ENCODE assay signal across 8 cellular contexts in genomic region chr10:119650692-119651513, GRCh38. TPM values are rescaled to one million over a fixed set of nuclear protein-coding genes. Genes with fewer than 3 reads are reported as not detected.
DNase-seq lines count a peak whose midpoint lies in the region; ATAC-seq, FAIRE-seq and TF ChIP-seq lines count a peak whose summit lies in the region.

Gene BAG3, plus strand, starts transcription at chr10:119651380. Its CDS starts 296 bp downstream, at chr10:119651676.

- CTCF ChIA-PET in Caco-2 (lab: Charles Lee) = interaction anchor here (1.0 to 1.7 kb wide), 3 partner anchors 37 to 45 kb away, joined by 3 to 6 read pairs (median 3); no protein-coding TSS in a partner anchor

- ATAC-seq in GM19468 (IDR thresholded peaks at IDR 0.05; ENCODE audit: extremely low read depth, unreplicated experiment) = peak; percentile 48
- ATAC-seq in stimulated activated naive CD8-positive, alpha-beta T cell treated with anti-CD3 and anti-CD28 coated beads, Interleukin-15, Interleukin-2, amounts not matched to agents 100 U/mL and 50 U/mL, for 24 hours = peak; percentile 73

- H3K4me3 ChIP-seq in Caco-2 (ENCODE audit: low read depth, low read length) = peak within 1 kb of the TSS; percentile 78
- H3K4me3 ChIP-seq in fibroblast of the aortic adventitia (ENCODE audit: low read depth, low read length) = peak within 1 kb of the TSS; percentile 91

- H3K36me3 Mint-ChIP-seq in Caco-2 (ENCODE audit: insufficient read depth, unreplicated experiment) = peaks cover 24% of the 10 kb centered on the region
- H3K36me3 Mint-ChIP-seq in nephron (ENCODE audit: low read depth) = peaks cover 6% of the 10 kb centered on the region

- H3K36me3 ChIP-seq in Caco-2 (ENCODE audit: control insufficient read depth, insufficient read depth, low read length) = 0 out of 2 replicates have a peak, but pooled peaks cover 3% of the 10 kb centered on the region

- H3K27ac Mint-ChIP-seq in Caco-2 (ENCODE audit: unreplicated experiment) (peak within 1 kb of the TSS; percentile 89), nephron (peak within 1 kb of the TSS; percentile 88 to 99 (median 98))

- H3K4me1 Mint-ChIP-seq in Caco-2 (ENCODE audit: low read depth, unreplicated experiment) (peaks cover 13% of the 10 kb centered on the region), nephron (peaks cover 40% of the 10 kb centered on the region)

- intact Hi-C loops in Caco-2 (cut with micrococcal nuclease; ENCODE audit: unreplicated experiment) = loop anchor here (2.0 kb wide), 1 partner anchor 76 kb away; the partner anchor contains the start of gene INPP5F

- TF ChIP-seq CTCF in Caco-2 (IDR thresholded peaks at IDR 0.05; ENCODE audit: insufficient read depth in 1 of 2, low read depth in 1 of 2, low read length in 1 of 2, severe bottlenecking in 1 of 2, unreplicated experiment in 1 of 2) (no peak), fibroblast of the aortic adventitia (IDR thresholded peaks at IDR 0.05; ENCODE audit: insufficient read depth, low read length) (no peak), nephron (IDR thresholded peaks at IDR 0.05; ENCODE audit: unreplicated experiment in 3 of 3) (no peak)

- TSS peak; percentile 96 for BruUV-seq in Caco-2 (replicated peaks; lab: Mats Ljungman, UMichigan)

- H3K27me3 Mint-ChIP-seq in Caco-2 (ENCODE audit: insufficient read depth, unreplicated experiment) = no peaks in the 10 kb centered on the region
- no peaks in the 10 kb centered on the region for H3K27me3 Mint-ChIP-seq in nephron (ENCODE audit: low read depth)

- H3K27me3 ChIP-seq in Caco-2 (replicated peaks; ENCODE audit: control insufficient read depth, insufficient read depth, low read length) = no peaks in the 10 kb centered on the region

- DNase-seq in Caco-2 (peak; percentile 90), HTR-8/SVneo (ENCODE audit: insufficient read length, low spot score) (peak; percentile 66), SHP77 (lab: John Stamatoyannopoulos, UW) (peak; percentile 65 to 86), fibroblast of the aortic adventitia (ENCODE audit: low read depth) (peak; percentile 96)
- peak; percentile 93 for DNase-seq in activated effector memory CD4-positive, alpha-beta T cell treated with anti-CD3 and anti-CD28 coated beads, Interleukin-2, amount 50 U/mL, for 16 hours
- DNase-seq in stimulated activated naive CD8-positive, alpha-beta T cell treated with anti-CD3 and anti-CD28 coated beads, Interleukin-15, Interleukin-2, amounts not matched to agents 100 U/mL and 50 U/mL, for 24 hours = peak; percentile 84

- H3K9me3 Mint-ChIP-seq in Caco-2 (ENCODE audit: unreplicated experiment) (peaks cover 14% of the 10 kb centered on the region), nephron (no peaks in the 10 kb centered on the region)

- peaks cover 13% of the 10 kb centered on the region for H3K4me1 ChIP-seq in Caco-2

- POLR2A ChIA-PET in Caco-2 (lab: Charles Lee) = interaction anchor here (0.5 to 1.2 kb wide), 19 partner anchors 13 to 459 kb away, joined by 3 to 25 read pairs (median 4); partner anchors contain the start of genes INPP5F and TIAL1

- no peaks in the 10 kb centered on the region for H3K9me3 ChIP-seq in Caco-2

- no peak for FAIRE-seq in HTR-8/SVneo (lab: Jason Lieb, UNC)

- peak within 1 kb of the TSS; percentile 90 for H3K4me3 Mint-ChIP-seq in Caco-2 (ENCODE audit: unreplicated experiment)
- H3K4me3 Mint-ChIP-seq in nephron = peak within 1 kb of the TSS; percentile 95 to 96 (median 95)

RNA-seq across cellular contexts. Expression of gene BAG3, which starts in this region (rescaled TPM):
- total RNA-seq in Caco-2 (2022) = 30.7 and 31.6 TPM in 2 replicates
- 7.8 and 19.2 TPM in 2 replicates for total RNA-seq in fibroblast of the aortic adventitia (ENCODE audit: low replicate concordance)

Comparison
In these comparisons a context has a peak if more than half of its experiments do, and no peak if none do; other contexts are left out.
1. Peak in every context shown above with its lines: DNase-seq, ATAC-seq and H3K4me3 ChIP-seq.